In genomic region chr14:50469982-50470381, GRCh38 we compare ENCODE assay signal across 1 cellular context.
TF ChIP-seq lines count a peak whose summit lies in the region.

No MANE protein-coding gene starts in this region.

TF ChIP-seq in H1, 55 proteins besides CTCF, POLR2A, EP300 and RAD21 (continued from another document):
- no peak for TF ChIP-seq CBX5 (IDR thresholded peaks at IDR 0.05; ENCODE audit: low read depth, low read length)
